In the genomic region with DNA sequence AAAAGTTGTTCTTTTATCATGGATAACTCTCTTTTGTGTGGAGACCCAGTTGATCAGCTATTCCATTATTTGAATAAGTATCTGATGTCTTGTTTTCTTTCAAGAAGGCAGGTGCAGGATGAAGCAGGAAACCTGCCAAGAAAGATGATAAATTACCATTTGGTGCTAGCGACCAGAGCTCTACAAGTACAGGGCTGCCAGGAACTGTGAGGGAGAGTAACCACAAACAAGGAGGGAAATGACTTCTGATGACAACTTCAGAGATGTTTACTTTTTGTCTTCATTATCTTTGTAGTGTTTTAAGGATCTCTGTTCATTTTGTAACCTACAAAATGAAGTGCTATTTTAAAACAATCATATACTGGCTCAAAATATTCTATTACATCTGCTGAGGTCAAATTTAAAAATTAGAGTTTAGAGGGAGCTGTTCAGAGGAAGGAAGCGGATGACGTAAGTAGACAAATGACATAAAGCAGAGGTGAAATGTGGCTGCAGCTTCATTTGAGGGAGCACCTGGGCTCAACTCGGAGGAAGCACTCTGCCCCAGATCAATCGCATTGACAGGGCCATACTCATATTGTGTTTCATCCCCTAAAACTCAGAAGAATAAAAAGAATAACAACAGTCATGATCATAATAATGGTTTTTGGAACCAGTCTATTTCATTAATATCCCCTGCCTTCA, we compare ENCODE assay signal across 17 cellular contexts.
DNase-seq lines count a peak whose midpoint lies in the region; ATAC-seq and TF ChIP-seq lines count a peak whose summit lies in the region.
"Had no signal": no experiment of that assay in that cellular context is flagged by ENCODE, and none has a peak within 500 bp of the region (broad histone marks: within the 10 kb centered on the region; RNA-seq: fewer than 3 reads in every experiment).

No MANE protein-coding gene starts in this region.

- H3K9me3 ChIP-seq in right lobe of liver = no peaks in the 10 kb centered on the region
- H3K9me3 ChIP-seq: Caco-2, tibial artery had no signal

- H3K27me3 ChIP-seq in right lobe of liver = no peaks in the 10 kb centered on the region
- H3K27me3 ChIP-seq: tibial artery had no signal

- no peak for ATAC-seq in right lobe of liver

- TF ChIP-seq CTCF in right lobe of liver (IDR thresholded peaks at IDR 0.05) = no peak

- no peaks in the 10 kb centered on the region for H3K36me3 ChIP-seq in right lobe of liver
- H3K36me3 ChIP-seq: tibial artery had no signal

- intact Hi-C loops in right lobe of liver (cut with DNase I) = no loop called here
- intact Hi-C loops in cardiac septum (cut with DNase I) = no loop called here
- intact Hi-C loops in head of caudate nucleus (cut with DNase I) = no loop called here

- 52% methylated on average over 5 of the region's 5 CpGs for WGBS in right lobe of liver (ENCODE audit: insufficient coverage, low coverage, low lambda C conversion rate, missing lambda C conversion rate)

- DNase-seq in DMS 273 (lab: John Stamatoyannopoulos, UW; ENCODE audit: unreplicated experiment) = peak; percentile 2
- no peak for DNase-seq in DMS 273 treated with DMSO at 0.1 percent for 48 hours (lab: John Stamatoyannopoulos, UW)
- peak; percentile 100 for DNase-seq in NCI-H1105 treated with DMSO at 0.1 percent for 48 hours (lab: John Stamatoyannopoulos, UW)
- DNase-seq in NCI-H345 (lab: John Stamatoyannopoulos, UW) = peak; percentile 91
- peak; percentile 26 for DNase-seq in central memory CD4-positive, alpha-beta T cell
- no peak for DNase-seq in right lobe of liver
- no peak for DNase-seq in cardiac septum (ENCODE audit: low spot score)
- no peak for DNase-seq in head of caudate nucleus
- DNase-seq: activated CD8-positive, alpha-beta memory T cell treated with anti-CD3 and anti-CD28 coated beads, Interleukin-2, amount 50 U/mL, for 48 hours; aorta; Caco-2; KBM-7; NCI-H446 treated with DMSO at 0.1 percent for 48 hours; nucleus accumbens; small intestine; tibial artery had no signal

- no peak overlapping the region for H3K4me3 ChIP-seq in right lobe of liver
- H3K4me3 ChIP-seq: tibial artery had no signal

- H3K4me1 ChIP-seq in right lobe of liver = no peaks in the 10 kb centered on the region
- H3K4me1 ChIP-seq: Caco-2, tibial artery had no signal

- TF ChIP-seq POLR2A in right lobe of liver (IDR thresholded peaks at IDR 0.05) = no peak

- no peak overlapping the region for H3K27ac ChIP-seq in right lobe of liver
- H3K27ac ChIP-seq: 22Rv1, tibial artery had no signal

Comparison
In these comparisons a context has a peak if more than half of its experiments do, and no peak if none do; other contexts are left out.
1. DNase-seq: peak in DMS 273 (single experiment), NCI-H1105 treated with DMSO at 0.1 percent for 48 hours (single experiment), NCI-H345 (single experiment) and central memory CD4-positive, alpha-beta T cell (single experiment); none in DMS 273 treated with DMSO at 0.1 percent for 48 hours (single experiment), right lobe of liver (0 of 3), cardiac septum (single experiment) and head of caudate nucleus (0 of 42).